ENCODE assay signal across 12 cellular contexts in genomic region chr13:108855737-108856387, GRCh38.
DNase-seq lines count a peak whose midpoint lies in the region; ATAC-seq and TF ChIP-seq lines count a peak whose summit lies in the region.
"Had no signal": no experiment of that assay in that cellular context is flagged by ENCODE, and none has a peak within 500 bp of the region (broad histone marks: within the 10 kb centered on the region; RNA-seq: fewer than 3 reads in every experiment).

No MANE protein-coding gene starts in this region.

- no peak overlapping the region for H2BK5ac ChIP-seq in H9 (ENCODE audit: insufficient read length, low read length)

- H3K4me3 Mint-ChIP-seq in H9 (no peak overlapping the region), T-cell (no peak overlapping the region)
- peak overlapping the region in 1 of 7 donors; percentile 43 for H3K4me3 Mint-ChIP-seq in CD8-positive, alpha-beta memory T cell
- H3K4me3 Mint-ChIP-seq: activated CD8-positive, alpha-beta memory T cell treated with anti-CD3 and anti-CD28 coated beads, Interleukin-2, amount 10 ng/mL, durations not matched to agents 7 days and 5 days had no signal

- no peak overlapping the region for H2BK12ac ChIP-seq in H9 (ENCODE audit: insufficient read length, low read depth, low read length)

- H4K91ac ChIP-seq in H9 (ENCODE audit: insufficient read length, low read depth, low read length): no peak overlapping the region

- no peaks in the 10 kb centered on the region for H3K27me3 Mint-ChIP-seq in H9 (ENCODE audit: low read depth)
- H3K27me3 Mint-ChIP-seq in CD8-positive, alpha-beta memory T cell: peaks cover 0 to 3% of the 10 kb centered on the region in 2 donors
- peaks cover 0 to 22% of the 10 kb centered on the region in 2 donors for H3K27me3 Mint-ChIP-seq in T-cell
- H3K27me3 Mint-ChIP-seq: activated CD8-positive, alpha-beta memory T cell treated with anti-CD3 and anti-CD28 coated beads, Interleukin-2, amount 10 ng/mL, durations not matched to agents 7 days and 5 days had no signal

- H3K9me3 Mint-ChIP-seq in H9: peaks cover 0 to 3% of the 10 kb centered on the region in 2 experiments; a peak in 2 of 5 replicates
- H3K9me3 Mint-ChIP-seq in CD8-positive, alpha-beta memory T cell: peaks cover 0 to 5% (median 1%) of the 10 kb centered on the region in 5 donors
- H3K9me3 Mint-ChIP-seq in T-cell: no peaks in the 10 kb centered on the region

- H3K27ac ChIP-seq in H9 (ENCODE audit: insufficient read length, low read depth, low read length): peak overlapping the region; percentile 71
- no peak overlapping the region for H3K27ac ChIP-seq in CD8-positive, alpha-beta memory T cell (ENCODE audit: low read depth, low read length)

- no peaks in the 10 kb centered on the region for H3K27me3 ChIP-seq in H9 (ENCODE audit: insufficient read depth, low read length)
- H3K27me3 ChIP-seq in CD8-positive, alpha-beta memory T cell (ENCODE audit: insufficient read depth, low read length, poor library complexity, severe bottlenecking): no peaks in the 10 kb centered on the region

- H3K4me3 ChIP-seq in mucosa of descending colon: no peak overlapping the region
- no peak overlapping the region for H3K4me3 ChIP-seq in CD8-positive, alpha-beta memory T cell (ENCODE audit: low read length)

- H4K8ac ChIP-seq in H9 (replicated peaks; ENCODE audit: insufficient read length, low read depth, low read length): no peak overlapping the region

- H3K36me3 ChIP-seq in mucosa of descending colon (ENCODE audit: low read depth): no peaks in the 10 kb centered on the region
- no peaks in the 10 kb centered on the region for H3K36me3 ChIP-seq in CD8-positive, alpha-beta memory T cell (ENCODE audit: insufficient read depth, low read length)

- H3K4me1 Mint-ChIP-seq in H9: peaks cover 30 to 36% of the 10 kb centered on the region in 2 experiments
- H3K4me1 Mint-ChIP-seq in CD8-positive, alpha-beta memory T cell: peaks cover 0 to 8% (median 0%) of the 10 kb centered on the region in 3 donors
- H3K4me1 Mint-ChIP-seq in T-cell: peaks cover 0 to 12% (median 6%) of the 10 kb centered on the region in 3 donors

- H3K4ac ChIP-seq in H9 (ENCODE audit: low read depth, low read length): no peak overlapping the region

- H3K79me1 ChIP-seq in H9 (ENCODE audit: insufficient read depth, low read depth, low read length, poor library complexity, severe bottlenecking): no peaks in the 10 kb centered on the region

- DNase-seq in GM19238 (ENCODE audit: insufficient read length, low spot score): peak; percentile 3
- no peak for DNase-seq in H9
- DNase-seq in mucosa of descending colon: no peak
- DNase-seq in NCI-H82 treated with DMSO at 0.1 percent for 48 hours (lab: John Stamatoyannopoulos, UW; ENCODE audit: unreplicated experiment): no peak
- no peak for DNase-seq in DMS79 (lab: John Stamatoyannopoulos, UW)
- no peak for DNase-seq in CD8-positive, alpha-beta memory T cell
- no peak for DNase-seq in T-cell
- DNase-seq: activated CD8-positive, alpha-beta memory T cell treated with anti-CD3 and anti-CD28 coated beads, Interleukin-2, amount 10 ng/mL, durations not matched to agents 7 days and 5 days; anterior cingulate cortex; H7; NCI-H774 had no signal

- H2BK20ac ChIP-seq in H9 (ENCODE audit: low read depth, low read length, poor library complexity, severe bottlenecking): no peak overlapping the region

- no peak overlapping the region for H3K9ac ChIP-seq in H9 (ENCODE audit: extremely low read depth, insufficient read length, low read length)

- H3K4me1 ChIP-seq in H9 (ENCODE audit: insufficient read depth, low read length) (peaks cover 12% of the 10 kb centered on the region), mucosa of descending colon (ENCODE audit: low read depth) (peaks cover 4% of the 10 kb centered on the region)
- H3K4me1 ChIP-seq in CD8-positive, alpha-beta memory T cell (ENCODE audit: insufficient read depth, low read length): no peaks in the 10 kb centered on the region

- no peaks in the 10 kb centered on the region for H4K20me1 ChIP-seq in H9 (ENCODE audit: control insufficient read depth, insufficient read depth, insufficient read length)

- TF ChIP-seq CTCF in H9 (conservative IDR thresholded peaks at IDR 0.05) (no peak), mucosa of descending colon (IDR thresholded peaks at IDR 0.05) (no peak)

- no peak overlapping the region for H3K14ac ChIP-seq in H9 (ENCODE audit: insufficient read depth, low read length)

- H2BK15ac ChIP-seq in H9 (ENCODE audit: low read depth, low read length): no peak overlapping the region

- H3K9me3 ChIP-seq in H9 (ENCODE audit: control insufficient read depth, low read depth, low read length) (no peaks in the 10 kb centered on the region), mucosa of descending colon (no peaks in the 10 kb centered on the region)
- no peaks in the 10 kb centered on the region for H3K9me3 ChIP-seq in CD8-positive, alpha-beta memory T cell (ENCODE audit: low read length)

- no peak overlapping the region for H3K18ac ChIP-seq in H9 (ENCODE audit: insufficient read length, low read depth, low read length)

- no peak overlapping the region for H3K56ac ChIP-seq in H9 (ENCODE audit: insufficient read length, low read depth, low read length)

- CTCF ChIA-PET in CD8-positive, alpha-beta memory T cell (lab: Charles Lee): no interaction called here
- CTCF ChIA-PET in T-cell (lab: Charles Lee): no interaction called here

- H3K23ac ChIP-seq in H9 (ENCODE audit: insufficient read length, low read depth, low read length): no peak overlapping the region

- H3K27ac Mint-ChIP-seq in H9 (peak overlapping the region; percentile 45 to 91 (median 83); a peak in 5 of 7 replicates), T-cell (no peak overlapping the region)
- peak overlapping the region in 1 of 8 donors; percentile 25 for H3K27ac Mint-ChIP-seq in CD8-positive, alpha-beta memory T cell
- H3K27ac Mint-ChIP-seq: activated CD8-positive, alpha-beta memory T cell treated with anti-CD3 and anti-CD28 coated beads, Interleukin-2, amount 10 ng/mL, durations not matched to agents 7 days and 5 days had no signal

- H3K36me3 Mint-ChIP-seq in H9 (ENCODE audit: insufficient read depth in 1 of 3, low read depth in 3 of 3): peaks cover 0 to 10% (median 0%) of the 10 kb centered on the region in 3 experiments; a peak in 3 of 7 replicates
- no peaks in the 10 kb centered on the region for H3K36me3 Mint-ChIP-seq in CD8-positive, alpha-beta memory T cell
- H3K36me3 Mint-ChIP-seq in T-cell: no peaks in the 10 kb centered on the region
- H3K36me3 Mint-ChIP-seq: activated CD8-positive, alpha-beta memory T cell treated with anti-CD3 and anti-CD28 coated beads, Interleukin-2, amount 10 ng/mL, durations not matched to agents 7 days and 5 days had no signal

- POLR2A ChIA-PET in CD8-positive, alpha-beta memory T cell (lab: Charles Lee): no interaction called here
- POLR2A ChIA-PET in T-cell (lab: Charles Lee): no interaction called here

- H4K5ac ChIP-seq in H9 (ENCODE audit: insufficient read length, low read depth, low read length): no peak overlapping the region

- no peak overlapping the region for H2BK120ac ChIP-seq in H9 (ENCODE audit: low read depth, low read length, poor library complexity, severe bottlenecking)

- intact Hi-C loops in mucosa of descending colon (cut with DNase I, micrococcal nuclease): no loop called here

- H2AFZ ChIP-seq in H9 (ENCODE audit: low read length): no peak overlapping the region

- ATAC-seq in HG03280 (IDR thresholded peaks at IDR 0.05; ENCODE audit: unreplicated experiment): peak; percentile 70
- ATAC-seq in mucosa of descending colon: peak; percentile 36
- ATAC-seq in T-cell (replicated peaks in 1 of 4): no peak
- ATAC-seq: activated CD8-positive, alpha-beta memory T cell treated with anti-CD3 and anti-CD28 coated beads, Interleukin-2, amount 10 ng/mL, durations not matched to agents 7 days and 5 days had no signal

- H3T11ph ChIP-seq in H9 (ENCODE audit: low read length): no peak overlapping the region

- H3K79me2 ChIP-seq in H9 (ENCODE audit: insufficient read depth, low read length): no peaks in the 10 kb centered on the region

- H3K23me2 ChIP-seq in H9 (ENCODE audit: insufficient read length, low read depth, low read length, poor library complexity, severe bottlenecking): no peaks in the 10 kb centered on the region

- no CpG with 5 or more reads among the region's 4 CpGs for WGBS in H9 (ENCODE audit: extremely low coverage, insufficient read length, low lambda C conversion rate)

- no peak overlapping the region for H2AK5ac ChIP-seq in H9 (ENCODE audit: insufficient read length, low read length)

- H3K4me2 ChIP-seq in H9 (ENCODE audit: insufficient read depth, insufficient read length, low read length): peak overlapping the region; percentile 20

Comparison
In these comparisons a context has a peak if more than half of its experiments do, and no peak if none do; other contexts are left out.
1. H3K27ac Mint-ChIP-seq: peak in H9 (3 of 3); none in T-cell (0 of 2).
2. ATAC-seq: peak in HG03280 (single experiment) and mucosa of descending colon (single experiment); none in T-cell (0 of 4).